18 cellular contexts compared by ENCODE assay signal in genomic region chr14:70956511-70956910, GRCh38. TPM values are rescaled to one million over a fixed set of nuclear protein-coding genes. Genes with fewer than 3 reads are reported as not detected.
DNase-seq lines count a peak whose midpoint lies in the region; ATAC-seq and TF ChIP-seq lines count a peak whose summit lies in the region.
"Had no signal": no experiment of that assay in that cellular context is flagged by ENCODE, and none has a peak within 500 bp of the region (broad histone marks: within the 10 kb centered on the region; RNA-seq: fewer than 3 reads in every experiment).

No MANE protein-coding gene starts in this region.

- H3K4me1 Mint-ChIP-seq in activated T-cell treated with anti-CD3 and anti-CD28 coated beads, Interleukin-2, amount 50 U/mL, for 24 hours (ENCODE audit: low read depth), result peaks cover 49% of the 10 kb centered on the region
- peaks cover 19% of the 10 kb centered on the region for H3K4me1 Mint-ChIP-seq in chondrocyte (ENCODE audit: low read depth)
- H3K4me1 Mint-ChIP-seq in effector memory CD8-positive, alpha-beta T cell (ENCODE audit: low read depth in 2 of 2), result peaks cover 24 to 28% of the 10 kb centered on the region in 2 donors

- H3K36me3 Mint-ChIP-seq in activated T-cell treated with anti-CD3 and anti-CD28 coated beads, Interleukin-2, amount 50 U/mL, for 24 hours (ENCODE audit: low read depth), result peaks cover 37% of the 10 kb centered on the region
- H3K36me3 Mint-ChIP-seq in chondrocyte (ENCODE audit: low read depth), result peaks cover 8% of the 10 kb centered on the region
- H3K36me3 Mint-ChIP-seq in effector memory CD8-positive, alpha-beta T cell (ENCODE audit: insufficient read depth), result peaks cover 8% of the 10 kb centered on the region

- H3K27ac Mint-ChIP-seq in activated T-cell treated with anti-CD3 and anti-CD28 coated beads, Interleukin-2, amount 50 U/mL, for 24 hours, result peak overlapping the region; percentile 49
- H3K27ac Mint-ChIP-seq in chondrocyte (ENCODE audit: unreplicated experiment), result peak overlapping the region; percentile 45
- no peak overlapping the region for H3K27ac Mint-ChIP-seq in effector memory CD8-positive, alpha-beta T cell
- H3K27ac Mint-ChIP-seq: HFFc6 had no signal

- DNase-seq in activated T-cell treated with anti-CD3 and anti-CD28 coated beads, Interleukin-2, amount 50 U/mL, for 24 hours, result no peak
- DNase-seq in activated T-cell treated with anti-CD3 and anti-CD28 coated beads for 4 hours (no peak), chondrocyte (ENCODE audit: low spot score) (no peak), islet precursor cell (no peak)
- no peak for DNase-seq in effector memory CD8-positive, alpha-beta T cell
- DNase-seq: 8988T, DMS 273 treated with DMSO at 0.1 percent for 48 hours, DMS79, GDM1, GOT3 had no signal

- no peak for TF ChIP-seq CTCF in VCaP (conservative IDR thresholded peaks at IDR 0.05)
- TF ChIP-seq CTCF in chondrocyte (IDR thresholded peaks at IDR 0.05), result no peak

- no peaks in the 10 kb centered on the region for H3K9me3 Mint-ChIP-seq in activated T-cell treated with anti-CD3 and anti-CD28 coated beads, Interleukin-2, amount 50 U/mL, for 24 hours
- H3K9me3 Mint-ChIP-seq in chondrocyte (ENCODE audit: low read depth), result no peaks in the 10 kb centered on the region
- H3K9me3 Mint-ChIP-seq in effector memory CD8-positive, alpha-beta T cell, result no peaks in the 10 kb centered on the region
- H3K9me3 Mint-ChIP-seq: CD14-positive monocyte; CD4-positive, alpha-beta T cell; CD8-positive, alpha-beta memory T cell; HFFc6 had no signal

- H3K4me3 Mint-ChIP-seq in activated T-cell treated with anti-CD3 and anti-CD28 coated beads, Interleukin-2, amount 50 U/mL, for 24 hours, result no peak overlapping the region
- H3K4me3 Mint-ChIP-seq in chondrocyte (ENCODE audit: unreplicated experiment), result no peak overlapping the region
- H3K4me3 Mint-ChIP-seq in effector memory CD8-positive, alpha-beta T cell, result no peak overlapping the region
- H3K4me3 Mint-ChIP-seq: CD14-positive monocyte; CD4-positive, alpha-beta T cell; CD8-positive, alpha-beta memory T cell; HFFc6 had no signal

- ATAC-seq in effector memory CD8-positive, alpha-beta T cell (replicated peaks), result no peak
- ATAC-seq in GM21390 (IDR thresholded peaks at IDR 0.05; ENCODE audit: unreplicated experiment), result no peak

- peak overlapping the region; percentile 41 for H3K27ac ChIP-seq in VCaP
- H3K27ac ChIP-seq: A549; BLaER1 treated with 17β-estradiol and CSF1 and Interleukin-3, amounts not matched to agents 10 nM and 100 nM had no signal

- no peaks in the 10 kb centered on the region for H3K27me3 Mint-ChIP-seq in activated T-cell treated with anti-CD3 and anti-CD28 coated beads, Interleukin-2, amount 50 U/mL, for 24 hours
- H3K27me3 Mint-ChIP-seq in chondrocyte (ENCODE audit: low read depth), result no peaks in the 10 kb centered on the region
- no peaks in the 10 kb centered on the region for H3K27me3 Mint-ChIP-seq in effector memory CD8-positive, alpha-beta T cell
- H3K27me3 Mint-ChIP-seq: CD4-positive, alpha-beta T cell; CD8-positive, alpha-beta memory T cell had no signal

RNA-seq across cellular contexts. Expression of gene PCNX1, which starts 49.3 kb away (rescaled TPM):
- total RNA-seq in chondrocyte, result 54.3 to 69.5 TPM (median 62.4 TPM) in 3 replicates

Comparison
In these comparisons a context has a peak if more than half of its experiments do, and no peak if none do; other contexts are left out.
1. H3K27ac Mint-ChIP-seq: peak in activated T-cell treated with anti-CD3 and anti-CD28 coated beads, Interleukin-2, amount 50 U/mL, for 24 hours (single experiment) and chondrocyte (single experiment); none in effector memory CD8-positive, alpha-beta T cell (0 of 2).